In genomic region chr2:227325056-227325823, GRCh38 we compare ENCODE assay signal across 1 cellular context.
TF ChIP-seq lines count a peak whose summit lies in the region.

Gene MFF, plus strand, starts transcription at chr2:227325251. Its CDS starts 5,415 bp downstream, at chr2:227330666.

TF ChIP-seq in GM12878, 131 proteins besides CTCF, POLR2A, EP300 and RAD21 (continued from another document and continues in another):
- TF ChIP-seq BMI1 (IDR thresholded peaks at IDR 0.05; ENCODE audit: borderline replicate concordance): peak; percentile 53; the same call in 1 of the 2 replicates
- TF ChIP-seq ATF3 (IDR thresholded peaks at IDR 0.05; ENCODE audit: borderline replicate concordance, extremely low read depth, low read depth, low read length): peak; percentile 84; the same call in 1 of the 2 replicates
- no peak for TF ChIP-seq CHD4 (IDR thresholded peaks at IDR 0.05)
- no peak for TF ChIP-seq SMAD1 (IDR thresholded peaks at IDR 0.05; ENCODE audit: low read depth, partially characterized antibody)
- peak; percentile 80; the same call in 1 of the 2 replicates for TF ChIP-seq ATF7 (IDR thresholded peaks at IDR 0.05; ENCODE audit: low read depth)
- no peak for TF ChIP-seq RBBP5 (conservative IDR thresholded peaks at IDR 0.05)
- TF ChIP-seq SMARCA5 (IDR thresholded peaks at IDR 0.05): 0 out of 2 replicates have a peak, but pooled peaks have one; percentile 54
- TF ChIP-seq RB1 (IDR thresholded peaks at IDR 0.05; ENCODE audit: borderline replicate concordance): peak; percentile 77
- 0 out of 2 replicates have a peak, but pooled peaks have one; percentile 29 for TF ChIP-seq POLR2AphosphoS2 (IDR thresholded peaks at IDR 0.05; ENCODE audit: low read depth, low read length)
- no peak for TF ChIP-seq ZBTB33 (IDR thresholded peaks at IDR 0.05)
- peak; percentile 43; the same call in 1 of the 2 replicates for TF ChIP-seq REST (IDR thresholded peaks at IDR 0.05; ENCODE audit: low read depth, low read length)
- TF ChIP-seq SIN3A (IDR thresholded peaks at IDR 0.05; ENCODE audit: low read depth, low read length): peak; percentile 50; the same call in 1 of the 2 replicates
- TF ChIP-seq RCOR1 (conservative IDR thresholded peaks at IDR 0.05; ENCODE audit: low read depth, low read length): 0 out of 2 replicates have a peak, but pooled peaks have one; percentile 66
- TF ChIP-seq POU2F2 (IDR thresholded peaks at IDR 0.05; ENCODE audit: borderline replicate concordance, low read depth, low read length): 0 out of 3 replicates have a peak, but pooled peaks have one; percentile 36
- no peak for TF ChIP-seq BRCA1 (IDR thresholded peaks at IDR 0.05; ENCODE audit: low read depth, low read length)
- no peak for TF ChIP-seq CEBPZ (IDR thresholded peaks at IDR 0.05; ENCODE audit: low read depth, low read length)
- TF ChIP-seq MEF2A (IDR thresholded peaks at IDR 0.05; ENCODE audit: insufficient read depth, low read depth, low read length): 0 out of 2 replicates have a peak, but pooled peaks have one; percentile 58
- peak; percentile 51; the same call in 1 of the 2 replicates for TF ChIP-seq ELK1 (IDR thresholded peaks at IDR 0.05; ENCODE audit: low read depth, low read length)
- peak; percentile 91 for TF ChIP-seq GATAD2B (conservative IDR thresholded peaks at IDR 0.05; ENCODE audit: low read depth)
- TF ChIP-seq NR2C2 (IDR thresholded peaks at IDR 0.05; ENCODE audit: borderline replicate concordance, control insufficient read depth, insufficient read length, low read depth): no peak
- TF ChIP-seq ZBTB11 (CRISPR knock-in tag; IDR thresholded peaks at IDR 0.05): no peak; the same call in 1 of the 2 replicates
- TF ChIP-seq STAT1 (conservative IDR thresholded peaks at IDR 0.05): peak; percentile 92; the same call in 1 of the 2 replicates
- peak; percentile 99 for TF ChIP-seq CBFB (IDR thresholded peaks at IDR 0.05; ENCODE audit: low read depth)
- TF ChIP-seq ZSCAN29 (IDR thresholded peaks at IDR 0.05): peak; percentile 53; the same call in 1 of the 2 replicates
- TF ChIP-seq ZNF592 (IDR thresholded peaks at IDR 0.05): peak; percentile 37; the same call in 1 of the 2 replicates
- peak; percentile 89 for TF ChIP-seq LARP7 (IDR thresholded peaks at IDR 0.05)
- peak; percentile 90 for TF ChIP-seq KLF5 (IDR thresholded peaks at IDR 0.05; ENCODE audit: partially characterized antibody)
- peak; percentile 96 for TF ChIP-seq RAD51 (IDR thresholded peaks at IDR 0.05)
- peak; percentile 61; the same call in 1 of the 2 replicates for TF ChIP-seq BACH1 (IDR thresholded peaks at IDR 0.05; ENCODE audit: borderline replicate concordance)
- TF ChIP-seq HSF1 (IDR thresholded peaks at IDR 0.05; ENCODE audit: low read depth, low read length): no peak
- peak; percentile 66; the same call in 1 of the 2 replicates for TF ChIP-seq RELB (IDR thresholded peaks at IDR 0.05; ENCODE audit: low read depth)
- TF ChIP-seq ZBED1 (IDR thresholded peaks at IDR 0.05; ENCODE audit: borderline replicate concordance): no peak; the same call in 1 of the 2 replicates
- TF ChIP-seq MYB (IDR thresholded peaks at IDR 0.05; ENCODE audit: borderline replicate concordance, low read depth, low read length): no peak
- no peak for TF ChIP-seq CEBPB (IDR thresholded peaks at IDR 0.05; ENCODE audit: borderline replicate concordance in 1 of 2, low read depth in 2 of 2, low read length in 2 of 2)
